In the genomic region with DNA sequence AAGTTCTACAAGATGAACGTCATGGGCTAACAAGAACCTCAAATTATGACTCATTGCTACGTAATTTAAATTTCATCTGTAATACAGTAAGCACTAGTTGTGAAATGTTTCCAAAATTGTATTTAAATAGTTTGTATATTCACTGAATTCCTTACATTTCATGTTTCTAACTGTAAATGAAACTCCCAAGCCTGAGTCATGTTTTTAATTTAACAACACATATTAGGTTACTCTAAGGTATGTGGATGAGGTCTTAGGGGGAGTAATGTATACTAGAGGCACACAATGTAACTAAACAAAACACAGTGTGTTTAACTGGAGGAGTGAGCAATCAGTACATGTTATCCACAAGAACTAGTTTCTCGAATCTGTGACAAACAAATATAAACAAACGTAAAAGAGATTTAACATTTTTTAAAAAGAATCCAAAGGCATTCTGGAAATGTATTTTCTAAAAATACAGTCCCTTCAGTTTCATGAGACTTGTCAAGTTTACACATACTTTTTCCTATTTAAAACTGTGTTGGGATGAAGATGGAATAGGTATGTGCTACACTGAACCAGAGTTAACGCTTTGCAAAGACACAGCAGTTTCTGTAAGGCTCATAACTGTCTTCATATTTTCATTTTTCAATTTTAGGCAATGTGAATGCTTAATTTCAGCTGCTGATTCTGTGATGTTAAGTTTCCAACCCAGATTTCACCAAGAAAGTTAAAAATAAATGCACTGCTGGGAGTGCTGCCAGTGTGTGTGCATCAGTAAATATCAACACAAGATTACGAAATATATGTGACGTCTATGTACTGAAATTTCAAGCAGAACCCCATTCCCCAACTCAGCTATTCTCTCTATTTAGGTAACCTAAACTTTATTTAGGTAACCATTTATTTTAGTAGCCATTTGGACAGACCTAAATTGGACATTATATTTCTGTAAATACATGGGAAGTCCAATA, we compare ENCODE assay signal across 9 cellular contexts.
DNase-seq lines count a peak whose midpoint lies in the region; ATAC-seq and TF ChIP-seq lines count a peak whose summit lies in the region.
"Had no signal": no experiment of that assay in that cellular context is flagged by ENCODE, and none has a peak within 500 bp of the region (broad histone marks: within the 10 kb centered on the region; RNA-seq: fewer than 3 reads in every experiment).

No MANE protein-coding gene starts in this region.

- H3K4me1 ChIP-seq in muscle layer of colon (ENCODE audit: insufficient read depth, low read length) = peaks cover 67% of the 10 kb centered on the region

- H3K4me3 ChIP-seq in coronary artery (peak overlapping the region; percentile 20), muscle layer of colon (ENCODE audit: low read depth in 1 of 2, low read length in 2 of 2) (no peak overlapping the region)

- H3K9me3 Mint-ChIP-seq in stimulated activated naive CD8-positive, alpha-beta T cell treated with anti-CD3 and anti-CD28 coated beads, Interleukin-15, Interleukin-2, amounts not matched to agents 100 ng/mL and 50 ng/mL, for 24 hours = no peaks in the 10 kb centered on the region

- H3K36me3 Mint-ChIP-seq in stimulated activated naive CD8-positive, alpha-beta T cell treated with anti-CD3 and anti-CD28 coated beads, Interleukin-15, Interleukin-2, amounts not matched to agents 100 ng/mL and 50 ng/mL, for 24 hours (ENCODE audit: low read depth) = peaks cover 77% of the 10 kb centered on the region

- peaks cover 2% of the 10 kb centered on the region for H3K36me3 ChIP-seq in muscle layer of colon (ENCODE audit: insufficient read depth, low read length)

- peak overlapping the region; percentile 94 for H3K27ac Mint-ChIP-seq in stimulated activated naive CD8-positive, alpha-beta T cell treated with anti-CD3 and anti-CD28 coated beads, Interleukin-15, Interleukin-2, amounts not matched to agents 100 ng/mL and 50 ng/mL, for 24 hours

- no peak for DNase-seq in stimulated activated naive CD8-positive, alpha-beta T cell treated with anti-CD3 and anti-CD28 coated beads, Interleukin-15, Interleukin-2, amounts not matched to agents 100 U/mL and 50 U/mL, for 24 hours
- DNase-seq in coronary artery (ENCODE audit: low spot score) = no peak
- no peak for DNase-seq in 8988T

- no peaks in the 10 kb centered on the region for H3K27me3 ChIP-seq in muscle layer of colon (ENCODE audit: control insufficient read depth in 1 of 2, insufficient read depth in 2 of 2, low read length in 2 of 2)

- no peak for TF ChIP-seq CTCF in coronary artery (IDR thresholded peaks at IDR 0.05)

- H3K9me3 ChIP-seq in muscle layer of colon (ENCODE audit: low read length) = no peaks in the 10 kb centered on the region

- no peak overlapping the region for H3K9ac ChIP-seq in muscle layer of colon (ENCODE audit: low read length)

- H3K27me3 Mint-ChIP-seq in stimulated activated naive CD8-positive, alpha-beta T cell treated with anti-CD3 and anti-CD28 coated beads, Interleukin-15, Interleukin-2, amounts not matched to agents 100 ng/mL and 50 ng/mL, for 24 hours = no peaks in the 10 kb centered on the region

- ATAC-seq in stimulated activated naive CD8-positive, alpha-beta T cell treated with anti-CD3 and anti-CD28 coated beads, Interleukin-15, Interleukin-2, amounts not matched to agents 100 U/mL and 50 U/mL, for 24 hours = no peak
- ATAC-seq in GM18498 (IDR thresholded peaks at IDR 0.05; ENCODE audit: unreplicated experiment) (no peak), HG03196 (IDR thresholded peaks at IDR 0.05; ENCODE audit: unreplicated experiment) (no peak), HG03520 (IDR thresholded peaks at IDR 0.05; ENCODE audit: unreplicated experiment) (no peak)
- ATAC-seq: HCT116 had no signal

- H3K27ac ChIP-seq in coronary artery (peak overlapping the region; percentile 87 to 91), muscle layer of colon (ENCODE audit: low read depth, low read length) (peak overlapping the region; percentile 61)

- H3K4me3 Mint-ChIP-seq in stimulated activated naive CD8-positive, alpha-beta T cell treated with anti-CD3 and anti-CD28 coated beads, Interleukin-15, Interleukin-2, amounts not matched to agents 100 ng/mL and 50 ng/mL, for 24 hours = peak overlapping the region; percentile 53

- H3K4me1 Mint-ChIP-seq in stimulated activated naive CD8-positive, alpha-beta T cell treated with anti-CD3 and anti-CD28 coated beads, Interleukin-15, Interleukin-2, amounts not matched to agents 100 ng/mL and 50 ng/mL, for 24 hours (ENCODE audit: low read depth) = peaks cover 52% of the 10 kb centered on the region
